36 cellular contexts compared by ENCODE assay signal in genomic region chr20:58783515-58783914, GRCh38.
"Had no signal": no experiment of that assay in that cellular context is flagged by ENCODE, and none has a peak within 500 bp of the region (broad histone marks: within the 10 kb centered on the region; RNA-seq: fewer than 3 reads in every experiment).

No MANE protein-coding gene starts in this region.

- H3K27me3 ChIP-seq: body of pancreas had no signal

- H3K36me3 Mint-ChIP-seq: activated CD8-positive, alpha-beta memory T cell treated with anti-CD3 and anti-CD28 coated beads, Interleukin-2, amount 10 ng/mL, durations not matched to agents 7 days and 5 days; activated naive CD4-positive, alpha-beta T cell treated with anti-CD3 and anti-CD28 coated beads, Interleukin-2, amount 10 ng/mL, durations not matched to agents 7 days and 5 days; activated naive CD4-positive, alpha-beta T cell treated with anti-CD3 and anti-CD28 coated beads, Interleukin-2, amount 50 U/mL, for 24 hours; activated naive CD8-positive, alpha-beta T cell; activated naive CD8-positive, alpha-beta T cell treated with anti-CD3 and anti-CD28 coated beads, Interleukin-2, amount 10 ng/mL, durations not matched to agents 7 days and 5 days had no signal

- H3K9me3 ChIP-seq: body of pancreas, breast epithelium had no signal

- H3K27ac Mint-ChIP-seq: activated B cell treated with CpG ODN at 0.5 μM for 24 hours; activated CD4-positive, alpha-beta memory T cell treated with anti-CD3 and anti-CD28 coated beads, Interleukin-2, amount 10 ng/mL, durations not matched to agents 7 days and 5 days; activated CD4-positive, alpha-beta T cell treated with anti-CD3 and anti-CD28 coated beads, Interleukin-2, amount 10 ng/mL, durations not matched to agents 24 days and 14 days; activated CD8-positive, alpha-beta memory T cell treated with anti-CD3 and anti-CD28 coated beads, Interleukin-2, amount 10 ng/mL, durations not matched to agents 7 days and 5 days; activated CD8-positive, alpha-beta T cell treated with anti-CD3 and anti-CD28 coated beads, Interleukin-2, amount 10 ng/mL, durations not matched to agents 7 days and 5 days; activated naive CD4-positive, alpha-beta T cell treated with anti-CD3 and anti-CD28 coated beads, Interleukin-2, amount 10 ng/mL, durations not matched to agents 7 days and 5 days; activated naive CD4-positive, alpha-beta T cell treated with anti-CD3 and anti-CD28 coated beads, Interleukin-2, amount 50 U/mL, for 24 hours; activated naive CD8-positive, alpha-beta T cell; activated naive CD8-positive, alpha-beta T cell treated with anti-CD3 and anti-CD28 coated beads, Interleukin-2, amount 10 ng/mL, durations not matched to agents 7 days and 5 days; activated naive CD8-positive, alpha-beta T cell treated with anti-CD3 and anti-CD28 coated beads, Interleukin-2, amount 50 U/mL, for 24 hours; activated T-cell treated with anti-CD3 and anti-CD28 coated beads, Interleukin-2, amount 50 U/mL, for 24 hours; activated T-helper 2 cell treated with anti-CD3 and anti-CD28 coated beads, Interferon-gamma antibody, Interleukin-2, Interleukin-4, amounts not matched to agents 10 μg/mL and 5 μg/mL and 100 μg/mL, durations not matched to agents 14 hours and 24 hours and 36 hours; T-helper 1 cell treated with Interleukin-12 subunit alpha and Interleukin-12 subunit beta and Interleukin-4 antibody, amounts not matched to agents 30 μg/mL and 1 μg/mL, for 36 hours; T-helper 2 cell treated with Interferon-gamma antibody and Interleukin-4, amounts not matched to agents 5 μg/mL and 100 μg/mL, for 36 hours had no signal

- H3K4me3 Mint-ChIP-seq: activated B cell treated with CpG ODN at 0.5 μM for 24 hours; activated CD4-positive, alpha-beta memory T cell treated with anti-CD3 and anti-CD28 coated beads, Interleukin-2, amount 10 ng/mL, durations not matched to agents 7 days and 5 days; activated CD4-positive, alpha-beta T cell treated with anti-CD3 and anti-CD28 coated beads, Interleukin-2, amount 10 ng/mL, durations not matched to agents 24 days and 14 days; activated CD8-positive, alpha-beta memory T cell treated with anti-CD3 and anti-CD28 coated beads, Interleukin-2, amount 10 ng/mL, durations not matched to agents 7 days and 5 days; activated CD8-positive, alpha-beta T cell treated with anti-CD3 and anti-CD28 coated beads, Interleukin-2, amount 10 ng/mL, durations not matched to agents 7 days and 5 days; activated naive CD4-positive, alpha-beta T cell treated with anti-CD3 and anti-CD28 coated beads, Interleukin-2, amount 10 ng/mL, durations not matched to agents 7 days and 5 days; activated naive CD4-positive, alpha-beta T cell treated with anti-CD3 and anti-CD28 coated beads, Interleukin-2, amount 50 U/mL, for 24 hours; activated naive CD8-positive, alpha-beta T cell; activated naive CD8-positive, alpha-beta T cell treated with anti-CD3 and anti-CD28 coated beads, Interleukin-2, amount 10 ng/mL, durations not matched to agents 7 days and 5 days; activated naive CD8-positive, alpha-beta T cell treated with anti-CD3 and anti-CD28 coated beads, Interleukin-2, amount 50 U/mL, for 24 hours; activated T-cell treated with anti-CD3 and anti-CD28 coated beads, Interleukin-2, amount 50 U/mL, for 24 hours; T-helper 1 cell treated with Interleukin-12 subunit alpha and Interleukin-12 subunit beta and Interleukin-4 antibody, amounts not matched to agents 30 μg/mL and 1 μg/mL, for 36 hours; T-helper 2 cell treated with Interferon-gamma antibody and Interleukin-4, amounts not matched to agents 5 μg/mL and 100 μg/mL, for 36 hours had no signal

- FAIRE-seq: astrocyte, TTC549 had no signal

- H3K4me1 ChIP-seq: body of pancreas, breast epithelium had no signal

- H3K4me3 ChIP-seq: body of pancreas, breast epithelium had no signal

- ATAC-seq: activated CD8-positive, alpha-beta memory T cell treated with anti-CD3 and anti-CD28 coated beads, Interleukin-2, amount 10 ng/mL, durations not matched to agents 7 days and 5 days; activated CD8-positive, alpha-beta T cell treated with anti-CD3 and anti-CD28 coated beads, Interleukin-2, amount 10 ng/mL, durations not matched to agents 7 days and 5 days; activated naive CD8-positive, alpha-beta T cell treated with anti-CD3 and anti-CD28 coated beads, Interleukin-2, amount 50 U/mL, for 24 hours; body of pancreas had no signal

- H3K36me3 ChIP-seq: brain microvascular endothelial cell, breast epithelium had no signal

- H3K27ac ChIP-seq: body of pancreas, brain microvascular endothelial cell, breast epithelium, VCaP had no signal

- DNase-seq: activated B cell treated with CpG ODN at 0.5 μM for 24 hours; activated CD4-positive, alpha-beta memory T cell treated with anti-CD3 and anti-CD28 coated beads, Interleukin-2, amount 10 ng/mL, durations not matched to agents 7 days and 5 days; activated CD4-positive, alpha-beta T cell treated with anti-CD3 and anti-CD28 coated beads for 4 hours; activated CD4-positive, alpha-beta T cell treated with anti-CD3 and anti-CD28 coated beads, Interleukin-2, amount 10 ng/mL, durations not matched to agents 24 days and 14 days; activated CD4-positive, alpha-beta T cell treated with anti-CD3 and anti-CD28 coated beads, Interleukin-2, amount 50 U/mL, for 1 hour; activated CD4-positive, alpha-beta T cell treated with anti-CD3 and anti-CD28 coated beads, Interleukin-2, amount 50 U/mL, for 4 hours; activated CD4-positive, CD25-positive, alpha-beta regulatory T cell treated with anti-CD3 and anti-CD28 coated beads, Interleukin-2, amount 50 U/mL, for 72 hours; activated CD8-positive, alpha-beta memory T cell treated with anti-CD3 and anti-CD28 coated beads for 24 hours; activated CD8-positive, alpha-beta memory T cell treated with anti-CD3 and anti-CD28 coated beads, Interleukin-2, amount 10 ng/mL, durations not matched to agents 7 days and 5 days; activated CD8-positive, alpha-beta memory T cell treated with anti-CD3 and anti-CD28 coated beads, Interleukin-2, amount 50 U/mL, for 48 hours; activated CD8-positive, alpha-beta T cell treated with anti-CD3 and anti-CD28 coated beads, Interleukin-2, amount 10 ng/mL, durations not matched to agents 7 days and 5 days; activated effector memory CD4-positive, alpha-beta T cell treated with Interleukin-2 at 50 U/mL for 16 hours; activated gamma-delta T cell; activated naive CD4-positive, alpha-beta T cell treated with anti-CD3 and anti-CD28 coated beads, Interleukin-2, amount 10 ng/mL, durations not matched to agents 7 days and 5 days; activated naive CD4-positive, alpha-beta T cell treated with Interleukin-2 at 50 U/mL for 16 hours; activated naive CD8-positive, alpha-beta T cell treated with anti-CD3 and anti-CD28 coated beads, Interleukin-2, amount 10 ng/mL, durations not matched to agents 7 days and 5 days; activated naive CD8-positive, alpha-beta T cell treated with anti-CD3 and anti-CD28 coated beads, Interleukin-2, amount 50 U/mL, for 24 hours; activated T-cell treated with anti-CD3 and anti-CD28 coated beads, Interleukin-2, amount 50 U/mL, for 24 hours; activated T-cell treated with anti-CD3 and anti-CD28 coated beads, Interleukin-2, amount 50 U/mL, for 48 hours; amygdala; anterior cingulate cortex; body of pancreas; brain microvascular endothelial cell; central memory CD4-positive, alpha-beta T cell; T-helper 1 cell; T-helper 2 cell; T-helper 9 cell had no signal

- H3K4me1 Mint-ChIP-seq: activated B cell treated with CpG ODN at 0.5 μM for 24 hours; activated CD4-positive, alpha-beta memory T cell treated with anti-CD3 and anti-CD28 coated beads, Interleukin-2, amount 10 ng/mL, durations not matched to agents 7 days and 5 days; activated CD4-positive, alpha-beta T cell treated with anti-CD3 and anti-CD28 coated beads, Interleukin-2, amount 10 ng/mL, durations not matched to agents 24 days and 14 days; activated CD8-positive, alpha-beta memory T cell treated with anti-CD3 and anti-CD28 coated beads, Interleukin-2, amount 10 ng/mL, durations not matched to agents 7 days and 5 days; activated naive CD4-positive, alpha-beta T cell treated with anti-CD3 and anti-CD28 coated beads, Interleukin-2, amount 10 ng/mL, durations not matched to agents 7 days and 5 days; activated naive CD4-positive, alpha-beta T cell treated with anti-CD3 and anti-CD28 coated beads, Interleukin-2, amount 50 U/mL, for 24 hours; activated naive CD8-positive, alpha-beta T cell treated with anti-CD3 and anti-CD28 coated beads, Interleukin-2, amount 10 ng/mL, durations not matched to agents 7 days and 5 days; activated naive CD8-positive, alpha-beta T cell treated with anti-CD3 and anti-CD28 coated beads, Interleukin-2, amount 50 U/mL, for 24 hours had no signal

- H3K9me3 Mint-ChIP-seq: activated B cell treated with CpG ODN at 0.5 μM for 24 hours; activated CD4-positive, alpha-beta memory T cell treated with anti-CD3 and anti-CD28 coated beads, Interleukin-2, amount 10 ng/mL, durations not matched to agents 7 days and 5 days; activated CD4-positive, alpha-beta T cell treated with anti-CD3 and anti-CD28 coated beads, Interleukin-2, amount 10 ng/mL, durations not matched to agents 24 days and 14 days; activated naive CD4-positive, alpha-beta T cell treated with anti-CD3 and anti-CD28 coated beads, Interleukin-2, amount 10 ng/mL, durations not matched to agents 7 days and 5 days; activated naive CD4-positive, alpha-beta T cell treated with anti-CD3 and anti-CD28 coated beads, Interleukin-2, amount 50 U/mL, for 24 hours; activated naive CD8-positive, alpha-beta T cell treated with anti-CD3 and anti-CD28 coated beads, Interleukin-2, amount 10 ng/mL, durations not matched to agents 7 days and 5 days; activated naive CD8-positive, alpha-beta T cell treated with anti-CD3 and anti-CD28 coated beads, Interleukin-2, amount 50 U/mL, for 24 hours; activated T-cell treated with anti-CD3 and anti-CD28 coated beads, Interleukin-2, amount 50 U/mL, for 24 hours; activated T-helper 2 cell treated with anti-CD3 and anti-CD28 coated beads, Interferon-gamma antibody, Interleukin-2, Interleukin-4, amounts not matched to agents 10 μg/mL and 5 μg/mL and 100 μg/mL, durations not matched to agents 14 hours and 24 hours and 36 hours; T-helper 1 cell treated with Interleukin-12 subunit alpha and Interleukin-12 subunit beta and Interleukin-4 antibody, amounts not matched to agents 30 μg/mL and 1 μg/mL, for 36 hours; T-helper 2 cell treated with Interferon-gamma antibody and Interleukin-4, amounts not matched to agents 5 μg/mL and 100 μg/mL, for 36 hours had no signal
